Comparison of ENCODE assay signal across 12 cellular contexts in genomic region chr10:75613685-75614587, GRCh38.
A peak's percentile ranks its signal among the peaks of the same experiment; 100 is the strongest.
DNase-seq lines count a peak whose midpoint lies in the region; ATAC-seq, FAIRE-seq and TF ChIP-seq lines count a peak whose summit lies in the region.
"Had no signal": no experiment of that assay in that cellular context is flagged by ENCODE, and none has a peak within 500 bp of the region (broad histone marks: within the 10 kb centered on the region; RNA-seq: fewer than 3 reads in every experiment).

No MANE protein-coding gene starts in this region.

- peak; percentile 19 for ATAC-seq in GM19468 (IDR thresholded peaks at IDR 0.05; ENCODE audit: extremely low read depth, unreplicated experiment)
- ATAC-seq in HG03175 (IDR thresholded peaks at IDR 0.05; ENCODE audit: unreplicated experiment): peak; percentile 44
- ATAC-seq in GM12878: peak; percentile 15
- ATAC-seq in heart right ventricle: no peak

- H2AFZ ChIP-seq in GM12878 (ENCODE audit: control insufficient read depth, low read depth, low read length) (no peak overlapping the region), PC-9 (no peak overlapping the region)

- TF ChIP-seq RAD21 in GM12878 (IDR thresholded peaks at IDR 0.05; ENCODE audit: insufficient read depth, low read depth, low read length): no peak

- H3F3A ChIP-seq in PC-9 (ENCODE audit: insufficient read depth, low read depth): no peaks in the 10 kb centered on the region

- DNase-seq in GM12878 (ENCODE audit: low read depth, low spot score): no peak
- peak; percentile 64 for DNase-seq in small intestine
- DNase-seq in heart right ventricle: no peak
- DNase-seq in HuH-7.5 (ENCODE audit: low spot score): no peak
- DNase-seq in PC-9: no peak
- DNase-seq: KG1, naive B cell, T1000 had no signal

- H3K36me3 ChIP-seq in GM12878 (ENCODE audit: control insufficient read depth in 2 of 2, insufficient read depth in 2 of 2, low read length in 1 of 2) (no peaks in the 10 kb centered on the region), small intestine (ENCODE audit: control insufficient read depth in 2 of 2, insufficient read depth in 2 of 2, low read length in 2 of 2) (no peaks in the 10 kb centered on the region), heart right ventricle (no peaks in the 10 kb centered on the region), PC-9 (ENCODE audit: low read depth) (no peaks in the 10 kb centered on the region)
- H3K36me3 ChIP-seq: suprapubic skin had no signal

- peak in 1 of 2 experiments; percentile 20; a peak in 2 of 4 replicates for TF ChIP-seq EP300 in GM12878 (IDR thresholded peaks at IDR 0.05; ENCODE audit: borderline replicate concordance in 1 of 2, control insufficient read depth in 1 of 2, low read depth in 2 of 2, low read length in 2 of 2)

- TF ChIP-seq CTCF in GM12878 (IDR thresholded peaks at IDR 0.05 in 2 of 3, conservative IDR thresholded peaks at IDR 0.05 in 1 of 3; ENCODE audit: control insufficient read depth in 2 of 3, extremely low read depth in 1 of 3, insufficient read depth in 1 of 3, low read depth in 3 of 3, low read length in 3 of 3) (no peak), heart right ventricle (IDR thresholded peaks at IDR 0.05) (no peak), PC-9 (conservative IDR thresholded peaks at IDR 0.05) (no peak)

- BruUV-seq in GM12878 (replicated peaks; lab: Mats Ljungman, UMichigan) (no TSS peak), PC-9 (replicated peaks; lab: Mats Ljungman, UMichigan) (no TSS peak)

- H3K79me2 ChIP-seq in GM12878 (ENCODE audit: control insufficient read depth, insufficient read depth, low read length) (no peaks in the 10 kb centered on the region), PC-9 (ENCODE audit: low read depth) (no peaks in the 10 kb centered on the region)

- 14% methylated on average over 10 of the region's 10 CpGs for WGBS in GM12878 (ENCODE audit: insufficient coverage, insufficient replicate concordance, low lambda C conversion rate, missing lambda C conversion rate)
- 12 to 38% (median 26%) methylated on average over 10 of the region's 10 CpGs for WGBS in small intestine, 3 donors
- 55 to 60% methylated on average over 10 of the region's 10 CpGs for WGBS in heart right ventricle, 2 donors

- H3K4me1 ChIP-seq in GM12878 (ENCODE audit: control insufficient read depth, insufficient read depth, low read length): peaks cover 12% of the 10 kb centered on the region
- H3K4me1 ChIP-seq in small intestine (ENCODE audit: control insufficient read depth in 2 of 2, insufficient read depth in 1 of 2, low read depth in 1 of 2, low read length in 1 of 2): peaks cover 2 to 11% of the 10 kb centered on the region in 2 donors
- peaks cover 3 to 59% (median 14%) of the 10 kb centered on the region in 9 donors for H3K4me1 ChIP-seq in heart right ventricle
- no peaks in the 10 kb centered on the region for H3K4me1 ChIP-seq in PC-9 (replicated peaks; ENCODE audit: insufficient read depth)

- H3K27ac ChIP-seq in GM12878 (ENCODE audit: control insufficient read depth, insufficient read depth) (no peak overlapping the region), small intestine (ENCODE audit: low read depth in 1 of 2, low read length in 1 of 2) (no peak overlapping the region), heart right ventricle (peak overlapping the region in 1 of 10 donors; percentile 80), PC-9 (no peak overlapping the region)
- H3K27ac ChIP-seq: suprapubic skin had no signal

- in situ Hi-C loops in GM12878 (cut with MboI): no loop called here

- H3K4me2 ChIP-seq in GM12878 (ENCODE audit: control insufficient read depth, insufficient read depth): no peak overlapping the region
- no peak overlapping the region for H3K4me2 ChIP-seq in PC-9

- TF ChIP-seq POLR2A in GM12878 (IDR thresholded peaks at IDR 0.05; ENCODE audit: low read depth, low read length): no peak

- intact Hi-C loops in GM12878 (cut with micrococcal nuclease; ENCODE audit: unreplicated experiment) (loop anchor here (2.0 to 5.0 kb wide), 3 partner anchors 109 to 213 kb away; partner anchors contain the start of gene ZNF503), heart right ventricle (cut with DNase I) (loop anchor here in 1 of 10 donors (10.0 kb wide), 1 partner anchor 209 kb away; the partner anchor contains the start of gene ZNF503), PC-9 (cut with micrococcal nuclease; ENCODE audit: unreplicated experiment) (no loop called here)

- CTCF ChIA-PET in GM12878 (lab: Yijun Ruan, JAX) (interaction anchor here (0.6 to 1.3 kb wide), 5 partner anchors 12 to 184 kb away, joined by 3 to 5 read pairs (median 3); no protein-coding TSS in a partner anchor), PC-9 (lab: Charles Lee) (no interaction called here)

- H3K27me3 ChIP-seq in GM12878 (replicated peaks in 1 of 2; ENCODE audit: control insufficient read depth in 2 of 2, insufficient read depth in 2 of 2, low read length in 1 of 2): no peaks in the 10 kb centered on the region
- no peaks in the 10 kb centered on the region for H3K27me3 ChIP-seq in small intestine (ENCODE audit: control insufficient read depth in 2 of 2, insufficient read depth in 2 of 2, low read length in 2 of 2)
- no peaks in the 10 kb centered on the region for H3K27me3 ChIP-seq in heart right ventricle
- H3K27me3 ChIP-seq in PC-9 (ENCODE audit: insufficient read depth, low read depth): no peaks in the 10 kb centered on the region
- H3K27me3 ChIP-seq: suprapubic skin had no signal

- RAD21 ChIA-PET in GM12878 (lab: Charles Lee; ENCODE audit: unreplicated experiment): interaction anchor here (0.6 to 2.5 kb wide), 6 partner anchors 37 to 419 kb away, joined by 3 to 7 read pairs (median 4); partner anchors contain the start of gene ZNF503

- no peaks in the 10 kb centered on the region for H3K9me2 ChIP-seq in PC-9 (ENCODE audit: insufficient read depth)

- no peaks in the 10 kb centered on the region for H4K20me1 ChIP-seq in GM12878 (ENCODE audit: control insufficient read depth, insufficient read depth)
- H4K20me1 ChIP-seq in PC-9 (ENCODE audit: insufficient read depth): no peaks in the 10 kb centered on the region

- POLR2A ChIA-PET in GM12878 (lab: Charles Lee) (interaction anchor here (0.9 to 1.4 kb wide), 3 partner anchors 8 to 212 kb away, joined by 3 to 6 read pairs (median 3); partner anchors contain the start of gene ZNF503), PC-9 (lab: Charles Lee; ENCODE audit: unreplicated experiment) (no interaction called here)

- H3K9me3 ChIP-seq in GM12878 (replicated peaks; ENCODE audit: control insufficient read depth, insufficient read depth, low read length) (no peaks in the 10 kb centered on the region), small intestine (ENCODE audit: control insufficient read depth, low read depth) (no peaks in the 10 kb centered on the region), heart right ventricle (no peaks in the 10 kb centered on the region), PC-9 (ENCODE audit: insufficient read depth, low read depth) (no peaks in the 10 kb centered on the region)
- H3K9me3 ChIP-seq: suprapubic skin had no signal

- H3K4me3 ChIP-seq in GM12878 (no peak overlapping the region), small intestine (ENCODE audit: low read depth in 1 of 2, low read length in 2 of 2) (no peak overlapping the region), heart right ventricle (no peak overlapping the region), PC-9 (no peak overlapping the region)
- H3K4me3 ChIP-seq: suprapubic skin had no signal

- SMC1A ChIA-PET in GM12878 (lab: Charles Lee; ENCODE audit: uncharacterized antibody, unreplicated experiment): interaction anchor here (0.8 to 2.4 kb wide), 11 partner anchors 9 to 202 kb away, joined by 3 to 7 read pairs (median 3); no protein-coding TSS in a partner anchor

- FAIRE-seq in GM12878 (lab: Jason Lieb, UNC) (no peak), small intestine (lab: Jason Lieb, UNC) (no peak)
- FAIRE-seq: G401.6 had no signal

- no peak overlapping the region for H3K9ac ChIP-seq in GM12878 (ENCODE audit: control insufficient read depth, insufficient read depth, low read length)

TF ChIP-seq in GM12878, 131 proteins besides CTCF, POLR2A, EP300 and RAD21:
- TF ChIP-seq DPF2 (IDR thresholded peaks at IDR 0.05) (0 out of 2 replicates have a peak, but pooled peaks have one; percentile 10), NR2C2 (IDR thresholded peaks at IDR 0.05; ENCODE audit: borderline replicate concordance, control insufficient read depth, insufficient read length, low read depth) (no peak), TCF12 (IDR thresholded peaks at IDR 0.05; ENCODE audit: low read depth, low read length) (peak; percentile 38; the same call in 1 of the 2 replicates)

Comparison
In these comparisons a context has a peak if more than half of its experiments do, and no peak if none do; other contexts are left out.
1. ATAC-seq: peak in GM19468 (single experiment), HG03175 (single experiment) and GM12878 (single experiment); none in heart right ventricle (0 of 8).